In genomic region chr12:29073631-29074239, GRCh38 we compare ENCODE assay signal across 8 cellular contexts.
DNase-seq lines count a peak whose midpoint lies in the region; ATAC-seq, FAIRE-seq and TF ChIP-seq lines count a peak whose summit lies in the region.

No MANE protein-coding gene starts in this region.

- in situ Hi-C loops in brain microvascular endothelial cell (cut with HindIII; ENCODE audit: low pct_ligation_motif_present, low sequenced_read_pairs): no loop called here

- ATAC-seq in GM18909 (IDR thresholded peaks at IDR 0.05; ENCODE audit: poor library complexity, unreplicated experiment) (peak; percentile 89), HG03354 (IDR thresholded peaks at IDR 0.05; ENCODE audit: poor library complexity, severe bottlenecking, unreplicated experiment) (peak; percentile 86), upper lobe of left lung (ENCODE audit: low FRiP score in 2 of 2) (peak in 1 of 2 donors; percentile 89)

- 33 to 34% methylated on average over 3 of the region's 3 CpGs for WGBS in upper lobe of left lung, 2 donors

- FAIRE-seq in D721Med (lab: Jason Lieb, UNC): no peak

- H3K4me1 ChIP-seq in upper lobe of left lung: no peaks in the 10 kb centered on the region

- H3K36me3 ChIP-seq in brain microvascular endothelial cell (replicated peaks): no peaks in the 10 kb centered on the region
- no peaks in the 10 kb centered on the region for H3K36me3 ChIP-seq in upper lobe of left lung

- DNase-seq in D721Med (ENCODE audit: insufficient read length, low spot score) (no peak), NCI-H748 (lab: John Stamatoyannopoulos, UW; ENCODE audit: unreplicated experiment) (peak; percentile 20), brain microvascular endothelial cell (peak; percentile 55), left kidney (ENCODE audit: low read depth, low spot score) (peak; percentile 68), upper lobe of left lung (no peak)
- DNase-seq in activated CD4-positive, alpha-beta T cell treated with anti-CD3 and anti-CD28 coated beads, Interleukin-2, amount 50 U/mL, for 4 hours: no peak

- no peak for TF ChIP-seq EP300 in upper lobe of left lung (IDR thresholded peaks at IDR 0.05)

- TF ChIP-seq POLR2A in upper lobe of left lung (IDR thresholded peaks at IDR 0.05): no peak

- H3K4me3 ChIP-seq in brain microvascular endothelial cell (ENCODE audit: low read depth, low read length) (no peak overlapping the region), upper lobe of left lung (no peak overlapping the region)

- H3K27me3 ChIP-seq in brain microvascular endothelial cell (replicated peaks) (no peaks in the 10 kb centered on the region), upper lobe of left lung (no peaks in the 10 kb centered on the region)

- H3K27ac ChIP-seq in brain microvascular endothelial cell: no peak overlapping the region
- H3K27ac ChIP-seq in upper lobe of left lung: no peak overlapping the region

- TF ChIP-seq CTCF in D721Med (IDR thresholded peaks at IDR 0.05; ENCODE audit: insufficient read depth, missing control alignments): peak; percentile 65
- peak; percentile 68 for TF ChIP-seq CTCF in brain microvascular endothelial cell (IDR thresholded peaks at IDR 0.05; ENCODE audit: low read depth, low read length, missing control alignments)
- peak; percentile 51 to 78 (median 64) for TF ChIP-seq CTCF in upper lobe of left lung (IDR thresholded peaks at IDR 0.05)

- no peaks in the 10 kb centered on the region for H3K9me3 ChIP-seq in upper lobe of left lung

Comparison
In these comparisons a context has a peak if more than half of its experiments do, and no peak if none do; other contexts are left out.
1. DNase-seq: peak in NCI-H748 (single experiment), brain microvascular endothelial cell (single experiment) and left kidney (single experiment); none in D721Med (single experiment), upper lobe of left lung (0 of 2) and activated CD4-positive, alpha-beta T cell treated with anti-CD3 and anti-CD28 coated beads, Interleukin-2, amount 50 U/mL, for 4 hours (0 of 2).
2. Peak in every context shown above with its lines, with median percentiles within 50 percentile points of each other: CTCF ChIP-seq.